In the genomic region with DNA sequence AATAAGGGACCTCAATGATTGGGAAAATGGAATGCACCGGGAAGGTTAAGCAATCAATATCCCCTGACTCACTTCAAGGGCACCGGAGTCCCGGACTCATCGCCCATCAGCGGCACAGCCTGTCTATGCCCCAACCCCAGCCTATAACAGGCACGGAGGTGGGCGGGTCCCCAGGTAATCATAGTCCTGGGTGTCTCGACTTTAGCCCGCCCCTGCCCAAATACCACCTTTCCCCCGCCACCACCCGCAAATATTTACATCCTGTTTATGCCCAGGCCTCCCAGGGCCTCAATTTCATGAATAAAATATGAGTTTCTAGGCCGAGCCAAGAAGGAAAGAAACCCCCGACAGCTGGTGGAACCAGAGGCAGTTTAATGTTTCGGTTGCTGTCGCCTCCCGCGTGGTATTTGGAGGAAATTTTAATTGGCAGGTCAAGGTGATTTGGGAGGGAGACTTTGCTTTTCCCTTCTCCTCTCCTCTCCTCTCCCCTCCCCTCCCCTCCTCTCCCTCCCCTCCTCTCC, we compare ENCODE assay signal across 8 cellular contexts. TPM values are rescaled to one million over a fixed set of nuclear protein-coding genes. Genes with fewer than 3 reads are reported as not detected.
DNase-seq lines count a peak whose midpoint lies in the region; ATAC-seq, FAIRE-seq and TF ChIP-seq lines count a peak whose summit lies in the region.

No MANE protein-coding gene starts in this region.

- H3K18ac ChIP-seq in trophoblast cell (ENCODE audit: low read length): no peak overlapping the region

- peaks cover 23% of the 10 kb centered on the region for H3K4me1 ChIP-seq in A549
- H3K4me1 ChIP-seq in adipocyte (ENCODE audit: control insufficient read depth, insufficient read depth, low read length): peaks cover 16% of the 10 kb centered on the region
- peaks cover 6 to 9% of the 10 kb centered on the region in 2 experiments for H3K4me1 ChIP-seq in trophoblast cell (ENCODE audit: control insufficient read depth in 1 of 2, insufficient read depth in 2 of 2, low read length in 2 of 2)

- H2BK12ac ChIP-seq in trophoblast cell (ENCODE audit: low read length): no peak overlapping the region

- TF ChIP-seq POLR2A in A549 (IDR thresholded peaks at IDR 0.05; ENCODE audit: low read length): no peak

- H4K12ac ChIP-seq in trophoblast cell (ENCODE audit: low read depth, low read length): no peak overlapping the region

- POLR2A ChIA-PET in A549 (lab: Yijun Ruan, JAX): interaction anchor here (0.7 kb wide), 1 partner anchor 138 kb away, joined by 4 read pairs; no protein-coding TSS in a partner anchor

- H3K27me3 ChIP-seq in adipocyte (replicated peaks; ENCODE audit: control insufficient read depth, insufficient read depth, low read length) (no peaks in the 10 kb centered on the region), trophoblast cell (ENCODE audit: insufficient read depth, low read length) (no peaks in the 10 kb centered on the region)

- peak; percentile 70 to 86 for DNase-seq in A549 (ENCODE audit: low read depth in 1 of 2, low spot score in 1 of 2)
- no peak for DNase-seq in GM18507 (ENCODE audit: extremely low spot score, insufficient read length, low read depth)
- DNase-seq in LNCaP clone FGC (ENCODE audit: low read depth): peak; percentile 48
- DNase-seq in SK-MEL-5 (ENCODE audit: low read depth, low spot score): peak; percentile 75
- DNase-seq in adipocyte (ENCODE audit: low read depth): peak; percentile 76
- peak; percentile 57 for DNase-seq in left cardiac atrium
- DNase-seq in trophoblast cell: peak; percentile 40 to 72
- DNase-seq in HPDE6-E6E7 (ENCODE audit: extremely low spot score): no peak

- peak overlapping the region; percentile 42 for H3K4me3 ChIP-seq in A549
- H3K4me3 ChIP-seq in LNCaP clone FGC (ENCODE audit: low read depth, low read length): peak overlapping the region; percentile 50
- H3K4me3 ChIP-seq in adipocyte (ENCODE audit: low read length): peak overlapping the region; percentile 74
- peak overlapping the region; percentile 51 for H3K4me3 ChIP-seq in trophoblast cell (ENCODE audit: low read depth, low read length)

- H4K8ac ChIP-seq in trophoblast cell (ENCODE audit: low read depth, low read length): no peak overlapping the region

- CTCF ChIA-PET in A549 (lab: Yijun Ruan, JAX): interaction anchor here (0.6 to 2.1 kb wide), 5 partner anchors 11 to 132 kb away, joined by 3 to 9 read pairs (median 6); partner anchors contain the start of gene CLIP2

- WGBS in A549 (ENCODE audit: missing lambda C conversion rate): under 1% methylated on average over 17 of the region's 17 CpGs
- WGBS in trophoblast cell (ENCODE audit: extremely low coverage, insufficient coverage, insufficient read length): no CpG with 5 or more reads among the region's 17 CpGs

- no peaks in the 10 kb centered on the region for H3K36me3 ChIP-seq in adipocyte (ENCODE audit: control insufficient read depth, insufficient read depth, low read length, severe bottlenecking)
- no peaks in the 10 kb centered on the region for H3K36me3 ChIP-seq in trophoblast cell (ENCODE audit: control insufficient read depth in 1 of 2, insufficient read depth in 2 of 2, low read length in 2 of 2)

- peak overlapping the region; percentile 68 for H3K9ac ChIP-seq in adipocyte (ENCODE audit: low read length)
- no peak overlapping the region for H3K9ac ChIP-seq in trophoblast cell (ENCODE audit: low read length)

- no peak for TF ChIP-seq CTCF in A549 (IDR thresholded peaks at IDR 0.05)
- TF ChIP-seq CTCF in LNCaP clone FGC (IDR thresholded peaks at IDR 0.05; ENCODE audit: control insufficient read depth, extremely low read depth, insufficient read depth): no peak

- H3K79me1 ChIP-seq in trophoblast cell (ENCODE audit: low read length): peaks cover 5% of the 10 kb centered on the region

- in situ Hi-C loops in SK-MEL-5 (cut with HindIII; ENCODE audit: low pct_unique_long_range_greater_than_20kb, low sequenced_read_pairs): no loop called here

- H2AFZ ChIP-seq in trophoblast cell (ENCODE audit: insufficient read depth, low read length, poor library complexity): peak overlapping the region; percentile 11

- no peak overlapping the region for H2AK5ac ChIP-seq in trophoblast cell (ENCODE audit: low read length)

- no peak overlapping the region for H3K14ac ChIP-seq in trophoblast cell (ENCODE audit: low read length)

- H2BK5ac ChIP-seq in trophoblast cell (ENCODE audit: low read depth, low read length, poor library complexity): no peak overlapping the region

- H2BK120ac ChIP-seq in trophoblast cell (ENCODE audit: insufficient read depth, low read length, poor library complexity): no peak overlapping the region

- no peaks in the 10 kb centered on the region for H3K9me3 ChIP-seq in A549
- no peaks in the 10 kb centered on the region for H3K9me3 ChIP-seq in adipocyte (ENCODE audit: control insufficient read depth, low read length)
- no peaks in the 10 kb centered on the region for H3K9me3 ChIP-seq in trophoblast cell (ENCODE audit: insufficient read depth, low read depth, low read length)

- TF ChIP-seq RAD21 in A549 (conservative IDR thresholded peaks at IDR 0.05 in 1 of 2, IDR thresholded peaks at IDR 0.05 in 1 of 2): 0 out of 5 replicates have a peak, but pooled peaks of 1 of the 2 experiments have one; percentile 16

- no peak overlapping the region for H4K91ac ChIP-seq in trophoblast cell (ENCODE audit: low read depth, low read length)

- H3K4me2 ChIP-seq in A549 (peak overlapping the region; percentile 46), trophoblast cell (ENCODE audit: low read length) (peak overlapping the region; percentile 89)

- no peak for TF ChIP-seq EP300 in A549 (IDR thresholded peaks at IDR 0.05)

- no peaks in the 10 kb centered on the region for H3K79me2 ChIP-seq in trophoblast cell (ENCODE audit: control insufficient read depth, insufficient read depth, low read length, poor library complexity)

- intact Hi-C loops in left cardiac atrium (cut with DNase I): no loop called here

- no peak overlapping the region for H3K4ac ChIP-seq in trophoblast cell (ENCODE audit: low read depth, low read length)

- H3K27ac ChIP-seq in A549 (peak overlapping the region; percentile 18 to 85; a peak in 5 of 6 replicates), trophoblast cell (ENCODE audit: low read depth, low read length) (no peak overlapping the region)

- no peak for FAIRE-seq in A549 (lab: Jason Lieb, UNC)
- peak; percentile 79 for FAIRE-seq in GM18507 (lab: Jason Lieb, UNC)

- H3K23ac ChIP-seq in trophoblast cell (ENCODE audit: low read length): no peak overlapping the region

- ATAC-seq in A549 (peak; percentile 81), left cardiac atrium (peak; percentile 35 to 51)

TF ChIP-seq in A549, 52 proteins besides CTCF, POLR2A, EP300 and RAD21:
- TF ChIP-seq POLR2AphosphoS2 (conservative IDR thresholded peaks at IDR 0.05; ENCODE audit: low read length): no peak
- TF ChIP-seq CHD4 (IDR thresholded peaks at IDR 0.05; ENCODE audit: borderline replicate concordance): no peak
- peak; percentile 37; the same call in 1 of the 2 replicates for TF ChIP-seq PBX3 (IDR thresholded peaks at IDR 0.05)
- TF ChIP-seq CHD2 (IDR thresholded peaks at IDR 0.05; ENCODE audit: low read length, partially characterized antibody): no peak
- TF ChIP-seq SMC3 (IDR thresholded peaks at IDR 0.05): peak; percentile 33; the same call in 2 of the 3 replicates
- peak in 1 of 2 experiments; percentile 51; a peak in 2 of 4 replicates for TF ChIP-seq CEBPB (IDR thresholded peaks at IDR 0.05)
- TF ChIP-seq JUN (IDR thresholded peaks at IDR 0.05): peak in 1 of 2 experiments; percentile 29; a peak in 1 of 5 replicates
- TF ChIP-seq USF2 (IDR thresholded peaks at IDR 0.05): no peak
- TF ChIP-seq FOSL2 (IDR thresholded peaks at IDR 0.05): no peak
- 0 out of 2 replicates have a peak, but pooled peaks have one; percentile 2 for TF ChIP-seq FOSL2 (CRISPR knock-in tag; IDR thresholded peaks at IDR 0.05)

RNA-seq across cellular contexts. Expression of gene RFC2, which starts 15.6 kb away (rescaled TPM):
- 44.6 and 46.6 TPM in 2 replicates for polyA plus RNA-seq in A549 (2011; rRNA removed)
- 42.0 and 53.9 TPM in 2 replicates for polyA plus RNA-seq in A549 (2012; cell fraction: cytosol; rRNA removed)
- 18.2 and 37.6 TPM in 2 replicates for polyA plus RNA-seq in A549 (2012; cell fraction: nucleus; rRNA removed)
- polyA plus RNA-seq in A549 (2017; fragmentation: RNase III; extraction: RNeasy Plus Mini Kit Qiagen cat#74134 plus additional on column Dnase treatment): 70.9 to 77.7 TPM (median 71.2 TPM) in 3 replicates
- 55.7 and 58.3 TPM in 2 replicates for polyA minus RNA-seq in A549 (2011; rRNA and poly(A)+ RNA removed)
- total RNA-seq in SK-MEL-5 (2014; rRNA removed; shearing (Covaris generic)): 51.0 and 55.7 TPM in 2 replicates
- 53.3 and 58.9 TPM in 2 replicates for polyA plus RNA-seq in SK-MEL-5 (2015; cell fraction: cytosol; rRNA removed)
- polyA plus RNA-seq in SK-MEL-5 (2015; cell fraction: nucleus; rRNA removed): 12.2 and 12.4 TPM in 2 replicates
- total RNA-seq in left cardiac atrium: 10 to 100 TPM; 13.8 to 14.3 TPM
- 26.8 and 31.3 TPM in 2 replicates for polyA plus RNA-seq in trophoblast cell (2013)

RNA-seq across cellular contexts. Expression of gene CLIP2, which starts 19.4 kb away (rescaled TPM):
- polyA plus RNA-seq in A549 (2011; rRNA removed) (3.7 and 5.7 TPM in 2 replicates), A549 (2017; fragmentation: RNase III; extraction: RNeasy Plus Mini Kit Qiagen cat#74134 plus additional on column Dnase treatment) (9.2 to 17.0 TPM (median 15.5 TPM) in 3 replicates)
- 3.7 and 4.6 TPM in 2 replicates for polyA plus RNA-seq in A549 (2012; cell fraction: cytosol; rRNA removed)
- polyA plus RNA-seq in A549 (2012; cell fraction: nucleus; rRNA removed): 9.0 and 9.1 TPM in 2 replicates
- polyA minus RNA-seq in A549 (2011; rRNA and poly(A)+ RNA removed): 8.1 and 11.3 TPM in 2 replicates
- total RNA-seq in SK-MEL-5 (2014; rRNA removed; shearing (Covaris generic)): 8.4 and 9.2 TPM in 2 replicates
- 15.1 and 16.1 TPM in 2 replicates for polyA plus RNA-seq in SK-MEL-5 (2015; cell fraction: cytosol; rRNA removed)
- 11.7 and 17.8 TPM in 2 replicates for polyA plus RNA-seq in SK-MEL-5 (2015; cell fraction: nucleus; rRNA removed)
- total RNA-seq in left cardiac atrium: 10 to 100 TPM in 1 of 2 donors, 1 to 10 TPM in 1; 9.7 to 10.6 TPM
- 5.4 and 5.9 TPM in 2 replicates for polyA plus RNA-seq in trophoblast cell (2013)

Comparison
In these comparisons a context has a peak if more than half of its experiments do, and no peak if none do; other contexts are left out.
1. DNase-seq: peak in A549 (2 of 2), LNCaP clone FGC (single experiment), SK-MEL-5 (single experiment), adipocyte (single experiment), left cardiac atrium (single experiment) and trophoblast cell (2 of 2); none in GM18507 (single experiment) and HPDE6-E6E7 (single experiment).
2. Peak in every context shown above with its lines, with median percentiles within 50 percentile points of each other: H3K4me3 ChIP-seq.